ENCODE assay signal across 1 cellular context in the genomic region with DNA sequence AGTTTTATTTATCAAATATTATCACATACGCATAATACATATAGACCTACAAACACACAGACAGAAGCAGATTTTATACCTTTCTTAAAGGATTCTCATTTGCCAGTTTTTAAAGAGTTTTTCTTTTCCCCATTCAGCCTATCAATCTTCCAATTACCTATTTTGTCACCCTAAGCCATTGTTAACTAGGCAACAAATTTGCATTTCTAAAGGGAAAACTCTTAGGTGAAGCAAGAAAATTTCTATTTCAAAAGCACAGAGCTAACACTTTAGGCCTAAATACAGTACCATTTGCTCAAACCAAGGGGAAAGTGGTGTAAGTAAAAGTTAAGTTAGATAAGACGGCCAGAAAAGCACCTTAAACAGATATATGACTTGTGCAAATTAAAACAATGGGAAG.
A peak's percentile ranks its signal among the peaks of the same experiment; 100 is the strongest.
TF ChIP-seq lines count a peak whose summit lies in the region.

No MANE protein-coding gene starts in this region.

TF ChIP-seq in H1, 55 proteins besides CTCF, POLR2A, EP300 and RAD21:
- TF ChIP-seq ZNF274 (IDR thresholded peaks at IDR 0.05; ENCODE audit: borderline replicate concordance, extremely low read depth, low read length) (no peak), CBX8 (IDR thresholded peaks at IDR 0.05; ENCODE audit: borderline replicate concordance, low read depth, low read length) (no peak), CTBP2 (IDR thresholded peaks at IDR 0.05; ENCODE audit: borderline replicate concordance, insufficient read depth, insufficient read length, low read length) (no peak), CHD7 (IDR thresholded peaks at IDR 0.05; ENCODE audit: insufficient replicate concordance, low read length) (peak; percentile 48), SRF (IDR thresholded peaks at IDR 0.05; ENCODE audit: low read depth, low read length) (no peak), SUZ12 (IDR thresholded peaks at IDR 0.05; ENCODE audit: low read length) (no peak)
